In genomic region chr2:232485757-232486557, GRCh38 we compare ENCODE assay signal across 20 cellular contexts. TPM values are rescaled to one million over a fixed set of nuclear protein-coding genes. Genes with fewer than 3 reads are reported as not detected.
DNase-seq lines count a peak whose midpoint lies in the region; ATAC-seq lines count a peak whose summit lies in the region.
"Had no signal": no experiment of that assay in that cellular context is flagged by ENCODE, and none has a peak within 500 bp of the region (broad histone marks: within the 10 kb centered on the region; RNA-seq: fewer than 3 reads in every experiment).

No MANE protein-coding gene starts in this region.

- no peaks in the 10 kb centered on the region for H3K9me3 ChIP-seq in HUES64 (ENCODE audit: insufficient read depth, low read depth, low read length)
- H3K9me3 ChIP-seq: heart left ventricle, transverse colon had no signal

- H3K4me1 ChIP-seq in HUES64 (ENCODE audit: insufficient read depth, low read length): peaks cover 11% of the 10 kb centered on the region

- no peaks in the 10 kb centered on the region for H3K36me3 ChIP-seq in HUES64 (ENCODE audit: insufficient read depth, low read length)
- H3K36me3 ChIP-seq: brain microvascular endothelial cell, heart left ventricle, transverse colon had no signal

- H3K27me3 ChIP-seq in HUES64 (ENCODE audit: insufficient read depth, low read length): peaks cover 78% of the 10 kb centered on the region

- peak; percentile 27 for DNase-seq in activated CD4-positive, CD25-positive, alpha-beta regulatory T cell treated with anti-CD3 and anti-CD28 coated beads, Interleukin-2, amount 50 U/mL, for 72 hours
- peak; percentile 74 for DNase-seq in retina
- DNase-seq in germinal center (ENCODE audit: low spot score): no peak
- DNase-seq: activated CD4-positive, CD25-positive, alpha-beta regulatory T cell; activated naive CD4-positive, alpha-beta T cell treated with Interleukin-2 at 50 U/mL for 16 hours; brain microvascular endothelial cell; CD4-positive, alpha-beta memory T cell; DMS79 treated with DMSO at 0.1 percent for 48 hours; NCI-H1048; RPMI8226; T-cell; transverse colon had no signal

- ATAC-seq in activated CD4-positive, CD25-positive, alpha-beta regulatory T cell treated with anti-CD3 and anti-CD28 coated beads, Interleukin-2, amount 50 U/mL, for 24 hours: no peak
- ATAC-seq in GM19023 (IDR thresholded peaks at IDR 0.05; ENCODE audit: unreplicated experiment) (no peak), GM18498 (IDR thresholded peaks at IDR 0.05; ENCODE audit: unreplicated experiment) (no peak)
- ATAC-seq: heart left ventricle; stimulated activated effector memory CD8-positive, alpha-beta T cell treated with anti-CD3 and anti-CD28 coated beads, Interleukin-12 subunit alpha, Interleukin-12 subunit beta, amount 100 ng/mL, for 72 hours; T-cell had no signal

- WGBS in HUES64: 3% methylated on average over 111 of the region's 111 CpGs

- no peak overlapping the region for H3K27ac ChIP-seq in HUES64 (ENCODE audit: low read depth, low read length)
- H3K27ac ChIP-seq: brain microvascular endothelial cell, heart left ventricle, KMS-11, transverse colon had no signal

- H3K9ac ChIP-seq in HUES64 (ENCODE audit: low read depth, low read length): no peak overlapping the region; the same call in 1 of the 2 replicates
- H3K9ac ChIP-seq: KMS-11 had no signal

- H3K4me3 ChIP-seq in HUES64 (ENCODE audit: low read length): peak overlapping the region; percentile 47
- H3K4me3 ChIP-seq in iPS-11a (ENCODE audit: low read depth, low read length): peak overlapping the region; percentile 20
- H3K4me3 ChIP-seq: heart left ventricle, transverse colon had no signal

RNA-seq across cellular contexts. Expression of gene ECEL1, which starts 1.7 kb away (rescaled TPM):
- polyA plus RNA-seq in HUES64 (2013, experiment 1 of 2): 1.9 TPM
- polyA plus RNA-seq in HUES64 (2013, experiment 2 of 2): 3.4 TPM
- polyA plus RNA-seq: CD4-positive, alpha-beta memory T cell had no signal

RNA-seq across cellular contexts. Expression of gene ALPI, which starts 30.0 kb away (rescaled TPM):
- not detected for polyA plus RNA-seq in HUES64 (2013, experiment 1 of 2)
- not detected for polyA plus RNA-seq in HUES64 (2013, experiment 2 of 2)
- polyA plus RNA-seq: CD4-positive, alpha-beta memory T cell; heart left ventricle had no signal

RNA-seq across cellular contexts. Expression of gene PRSS56, which starts 34.2 kb away (rescaled TPM):
- 0.10 TPM for polyA plus RNA-seq in HUES64 (2013, experiment 1 of 2)
- not detected for polyA plus RNA-seq in HUES64 (2013, experiment 2 of 2)
- polyA plus RNA-seq: CD4-positive, alpha-beta memory T cell had no signal

RNA-seq across cellular contexts. Expression of gene CHRND, which starts 40.0 kb away (rescaled TPM):
- 0.05 TPM for polyA plus RNA-seq in HUES64 (2013, experiment 1 of 2)
- polyA plus RNA-seq in HUES64 (2013, experiment 2 of 2): 0.19 TPM
- polyA plus RNA-seq: CD4-positive, alpha-beta memory T cell; heart left ventricle had no signal

RNA-seq across cellular contexts. Expression of gene CHRNG, which starts 53.5 kb away (rescaled TPM):
- not detected for polyA plus RNA-seq in HUES64 (2013, experiment 1 of 2)
- not detected for polyA plus RNA-seq in HUES64 (2013, experiment 2 of 2)
- polyA plus RNA-seq: CD4-positive, alpha-beta memory T cell; heart left ventricle had no signal
